In the genomic region with DNA sequence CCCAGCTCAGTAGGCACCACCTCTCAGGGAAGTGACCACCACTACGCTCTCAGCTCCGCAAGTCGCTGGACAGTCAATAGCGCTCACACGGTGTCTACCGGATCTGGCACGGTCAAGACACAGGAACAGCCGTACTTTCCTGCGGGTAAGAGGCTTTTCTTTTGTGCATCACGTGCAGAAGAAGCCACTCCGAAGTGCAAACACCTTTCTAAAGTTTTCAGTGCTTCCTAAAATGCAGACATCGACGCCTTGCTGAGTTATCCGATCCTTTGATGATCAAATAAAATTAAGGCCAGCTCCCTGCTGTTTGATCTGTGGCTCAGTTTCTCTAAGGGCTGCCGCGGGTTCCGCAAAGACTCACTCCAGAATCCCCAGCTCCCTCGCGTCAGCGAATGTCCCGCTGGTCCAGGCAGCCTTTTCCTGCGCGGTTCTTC, we compare ENCODE assay signal across 14 cellular contexts.
DNase-seq lines count a peak whose midpoint lies in the region; ATAC-seq and TF ChIP-seq lines count a peak whose summit lies in the region.
"Had no signal": no experiment of that assay in that cellular context is flagged by ENCODE, and none has a peak within 500 bp of the region (broad histone marks: within the 10 kb centered on the region; RNA-seq: fewer than 3 reads in every experiment).

No MANE protein-coding gene starts in this region.

- peaks cover 57% of the 10 kb centered on the region for H3K79me2 ChIP-seq in smooth muscle cell (ENCODE audit: low read depth)

- H3K4me2 ChIP-seq in smooth muscle cell = peak overlapping the region; percentile 97

- H3K9me3 ChIP-seq in smooth muscle cell (replicated peaks; ENCODE audit: low read depth) (no peaks in the 10 kb centered on the region), WERI-Rb-1 (ENCODE audit: severe bottlenecking) (no peaks in the 10 kb centered on the region)
- H3K9me3 ChIP-seq: Caco-2, testis had no signal

- no peaks in the 10 kb centered on the region for H3F3A ChIP-seq in smooth muscle cell (ENCODE audit: low read depth)

- WGBS in smooth muscle cell (ENCODE audit: low lambda C conversion rate) = 8% methylated on average over 23 of the region's 23 CpGs

- peak overlapping the region; percentile 26 for H3K4me3 Mint-ChIP-seq in activated CD4-positive, alpha-beta T cell treated with anti-CD3 and anti-CD28 coated beads, Interleukin-2, amount 10 ng/mL, durations not matched to agents 24 days and 14 days
- peak overlapping the region; percentile 37 for H3K4me3 Mint-ChIP-seq in activated naive CD8-positive, alpha-beta T cell treated with anti-CD3 and anti-CD28 coated beads, Interleukin-2, amount 50 U/mL, for 24 hours

- H3K9ac ChIP-seq in smooth muscle cell (ENCODE audit: low read depth) = peak overlapping the region; percentile 59

- peaks cover 78% of the 10 kb centered on the region for H3K27me3 Mint-ChIP-seq in activated CD4-positive, alpha-beta T cell treated with anti-CD3 and anti-CD28 coated beads, Interleukin-2, amount 10 ng/mL, durations not matched to agents 24 days and 14 days
- peaks cover 67% of the 10 kb centered on the region for H3K27me3 Mint-ChIP-seq in activated naive CD8-positive, alpha-beta T cell treated with anti-CD3 and anti-CD28 coated beads, Interleukin-2, amount 50 U/mL, for 24 hours

- H3K36me3 Mint-ChIP-seq in activated CD4-positive, alpha-beta T cell treated with anti-CD3 and anti-CD28 coated beads, Interleukin-2, amount 10 ng/mL, durations not matched to agents 24 days and 14 days (ENCODE audit: low read depth) = peaks cover 5% of the 10 kb centered on the region
- H3K36me3 Mint-ChIP-seq in activated naive CD8-positive, alpha-beta T cell treated with anti-CD3 and anti-CD28 coated beads, Interleukin-2, amount 50 U/mL, for 24 hours (ENCODE audit: low read depth) = no peaks in the 10 kb centered on the region

- H3K4me1 ChIP-seq in smooth muscle cell (ENCODE audit: low read depth) = peaks cover 20% of the 10 kb centered on the region
- H3K4me1 ChIP-seq: Caco-2 had no signal

- peak overlapping the region; percentile 60 for H2AFZ ChIP-seq in smooth muscle cell (ENCODE audit: low read depth)

- H3K27ac Mint-ChIP-seq in activated CD4-positive, alpha-beta T cell treated with anti-CD3 and anti-CD28 coated beads, Interleukin-2, amount 10 ng/mL, durations not matched to agents 24 days and 14 days = no peak overlapping the region
- no peak overlapping the region for H3K27ac Mint-ChIP-seq in activated naive CD8-positive, alpha-beta T cell treated with anti-CD3 and anti-CD28 coated beads, Interleukin-2, amount 50 U/mL, for 24 hours

- H3K4me3 ChIP-seq in smooth muscle cell = peak overlapping the region; percentile 59
- H3K4me3 ChIP-seq in WERI-Rb-1 (ENCODE audit: low read depth, low read length) = no peak overlapping the region

- TF ChIP-seq CTCF in smooth muscle cell (IDR thresholded peaks at IDR 0.05; ENCODE audit: borderline replicate concordance, insufficient read depth, poor library complexity, severe bottlenecking) (no peak), WERI-Rb-1 (IDR thresholded peaks at IDR 0.05; ENCODE audit: low read depth, low read length) (no peak)

- no peak for ATAC-seq in activated naive CD8-positive, alpha-beta T cell treated with anti-CD3 and anti-CD28 coated beads, Interleukin-2, amount 50 U/mL, for 24 hours
- no peak for ATAC-seq in GM18520 (IDR thresholded peaks at IDR 0.05; ENCODE audit: unreplicated experiment)

- peaks cover 7% of the 10 kb centered on the region for H3K9me3 Mint-ChIP-seq in activated CD4-positive, alpha-beta T cell treated with anti-CD3 and anti-CD28 coated beads, Interleukin-2, amount 10 ng/mL, durations not matched to agents 24 days and 14 days
- H3K9me3 Mint-ChIP-seq in activated naive CD8-positive, alpha-beta T cell treated with anti-CD3 and anti-CD28 coated beads, Interleukin-2, amount 50 U/mL, for 24 hours = no peaks in the 10 kb centered on the region

- H3K27me3 ChIP-seq in smooth muscle cell (ENCODE audit: low read depth) (no peaks in the 10 kb centered on the region), WERI-Rb-1 (ENCODE audit: insufficient read depth, low read depth, severe bottlenecking) (no peaks in the 10 kb centered on the region)
- H3K27me3 ChIP-seq: testis had no signal

- no peaks in the 10 kb centered on the region for H4K20me1 ChIP-seq in smooth muscle cell (ENCODE audit: low read depth)

- intact Hi-C loops in activated CD4-positive, alpha-beta T cell treated with anti-CD3 and anti-CD28 coated beads, Interleukin-2, amount 10 ng/mL, durations not matched to agents 24 days and 14 days (cut with micrococcal nuclease) = loop anchor here (10.0 kb wide), 2 partner anchors 313 to 613 kb away; partner anchors contain the start of genes GLRA3 and HPGD

- peaks cover 28% of the 10 kb centered on the region for H3K4me1 Mint-ChIP-seq in activated CD4-positive, alpha-beta T cell treated with anti-CD3 and anti-CD28 coated beads, Interleukin-2, amount 10 ng/mL, durations not matched to agents 24 days and 14 days
- peaks cover 29% of the 10 kb centered on the region for H3K4me1 Mint-ChIP-seq in activated naive CD8-positive, alpha-beta T cell treated with anti-CD3 and anti-CD28 coated beads, Interleukin-2, amount 50 U/mL, for 24 hours

- H3K36me3 ChIP-seq in smooth muscle cell (ENCODE audit: low read depth) (no peaks in the 10 kb centered on the region), WERI-Rb-1 (no peaks in the 10 kb centered on the region)

- H3K27ac ChIP-seq in smooth muscle cell (ENCODE audit: low read depth) = peak overlapping the region; percentile 73
- H3K27ac ChIP-seq in WERI-Rb-1 = no peak overlapping the region
- H3K27ac ChIP-seq: testis had no signal

- DNase-seq in activated CD4-positive, alpha-beta T cell treated with anti-CD3 and anti-CD28 coated beads, Interleukin-2, amount 10 ng/mL, durations not matched to agents 24 days and 14 days = no peak
- no peak for DNase-seq in activated CD4-positive, alpha-beta T cell treated with anti-CD3 and anti-CD28 coated beads, Interleukin-2, amount 50 U/mL, for 4 hours
- DNase-seq in activated naive CD8-positive, alpha-beta T cell treated with anti-CD3 and anti-CD28 coated beads, Interleukin-2, amount 50 U/mL, for 24 hours = no peak
- DNase-seq in kidney tubule cell (ENCODE audit: low spot score) (peak; percentile 10), smooth muscle cell (lab: John Stamatoyannopoulos, UW; ENCODE audit: unreplicated experiment) (no peak), NCI-H128 (lab: John Stamatoyannopoulos, UW; ENCODE audit: unreplicated experiment) (no peak), WERI-Rb-1 (no peak)
- DNase-seq: anterior cingulate cortex, Caco-2, kidney glomerular epithelial cell, MM.1S, NCI-H2171 treated with DMSO at 0.1 percent for 48 hours, testis had no signal
